8 cellular contexts compared by ENCODE assay signal in the genomic region with DNA sequence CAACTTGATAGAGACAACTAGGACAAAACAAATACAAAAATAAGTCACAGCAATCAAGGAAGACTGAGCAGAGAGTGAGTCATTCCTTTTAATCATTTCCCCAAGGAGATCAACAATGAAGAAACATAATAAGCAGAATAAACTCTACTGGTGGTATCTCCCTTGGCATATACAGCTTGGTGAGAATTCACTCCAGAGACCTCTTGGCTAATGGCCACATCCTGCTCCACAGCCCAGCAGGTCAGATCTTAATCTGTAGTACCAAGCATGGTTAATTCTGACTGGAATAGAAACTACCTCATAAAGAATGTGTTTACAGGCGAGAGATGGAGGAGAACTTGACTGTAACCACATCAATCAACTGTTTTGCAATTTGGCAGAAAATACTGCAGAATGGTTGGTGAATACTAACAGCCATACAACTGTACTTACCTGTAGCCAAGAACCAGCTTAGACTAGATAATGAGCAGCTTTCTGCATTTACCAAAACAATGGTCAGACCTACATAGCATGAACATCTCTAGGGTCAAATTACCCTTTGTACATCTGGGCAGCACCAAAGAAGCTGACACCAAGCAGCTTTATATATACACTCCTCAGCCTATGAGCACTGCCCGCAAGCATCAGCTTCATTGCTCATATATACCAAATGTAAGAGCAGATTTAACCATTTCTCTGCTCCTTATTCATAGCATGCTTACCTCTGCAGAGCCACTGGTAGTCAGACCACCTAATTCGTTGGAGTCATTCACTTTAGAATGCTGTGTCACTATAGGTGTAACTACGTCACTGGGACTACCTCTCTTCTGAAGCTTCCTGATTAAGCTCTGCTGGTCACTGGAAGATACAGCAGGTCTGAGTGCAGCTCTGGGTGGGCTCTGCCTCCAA. TPM values are rescaled to one million over a fixed set of nuclear protein-coding genes. Genes with fewer than 3 reads are reported as not detected.
DNase-seq lines count a peak whose midpoint lies in the region; ATAC-seq and TF ChIP-seq lines count a peak whose summit lies in the region.

No MANE protein-coding gene starts in this region.

- H3K4me1 Mint-ChIP-seq in CD4-positive, alpha-beta T cell (ENCODE audit: low read depth), result peaks cover 82% of the 10 kb centered on the region

- POLR2A ChIA-PET in CD4-positive, alpha-beta T cell (lab: Charles Lee), result interaction anchor here (0.7 to 3.4 kb wide), 22 partner anchors 10 to 313 kb away, joined by 3 to 38 read pairs (median 5); partner anchors contain the start of genes KIAA0319L, NCDN and SFPQ

- CTCF ChIA-PET in CD4-positive, alpha-beta T cell (lab: Charles Lee), result interaction anchor here (0.8 to 2.5 kb wide), 5 partner anchors 9 to 55 kb away, joined by 3 to 12 read pairs (median 5); no protein-coding TSS in a partner anchor

- no peaks in the 10 kb centered on the region for H3K36me3 ChIP-seq in thoracic aorta

- H3K27me3 ChIP-seq in CD4-positive, alpha-beta T cell (ENCODE audit: control insufficient read depth, insufficient read depth, low read length), result no peaks in the 10 kb centered on the region
- no peaks in the 10 kb centered on the region for H3K27me3 ChIP-seq in thoracic aorta (replicated peaks; ENCODE audit: insufficient read depth)

- peak; percentile 77 for ATAC-seq in CD4-positive, alpha-beta T cell (ENCODE audit: poor library complexity)
- ATAC-seq in GM19395 (IDR thresholded peaks at IDR 0.05; ENCODE audit: unreplicated experiment), result peak; percentile 72
- ATAC-seq in thoracic aorta (ENCODE audit: insufficient number of reproducible peaks, low FRiP score, low read depth), result peak; percentile 36
- ATAC-seq in HG03457 (IDR thresholded peaks at IDR 0.05; ENCODE audit: unreplicated experiment), result no peak

- H3K27ac Mint-ChIP-seq in CD4-positive, alpha-beta T cell, result peak overlapping the region; percentile 88

- no peaks in the 10 kb centered on the region for H3K27me3 Mint-ChIP-seq in CD4-positive, alpha-beta T cell

- intact Hi-C loops in CD4-positive, alpha-beta T cell (cut with DNase I, micrococcal nuclease), result loop anchor here (2.0 to 5.0 kb wide), 3 partner anchors 51 to 55 kb away; partner anchors contain the start of genes KIAA0319L (in 1 of the 2) and NCDN (in 1 of the 2)
- intact Hi-C loops in head of caudate nucleus (cut with DNase I), result no loop called here

- H3K9me3 Mint-ChIP-seq in CD4-positive, alpha-beta T cell, result no peaks in the 10 kb centered on the region

- H3K27ac ChIP-seq in CD4-positive, alpha-beta T cell (ENCODE audit: low read depth, low read length), result peak overlapping the region; percentile 72
- H3K27ac ChIP-seq in thoracic aorta, result no peak overlapping the region

- DNase-seq in CD4-positive, alpha-beta T cell, result peak; percentile 26 to 52 (median 34)
- DNase-seq in NCI-H2029 (lab: John Stamatoyannopoulos, UW) (peak; percentile 84), glomerular visceral epithelial cell (ENCODE audit: extremely low spot score) (peak; percentile 51), thoracic aorta (ENCODE audit: low spot score) (no peak), head of caudate nucleus (no peak)
- DNase-seq in activated T-cell treated with anti-CD3 and anti-CD28 coated beads, Interleukin-2, amount 50 U/mL, for 48 hours, result peak; percentile 41 to 59

- no peaks in the 10 kb centered on the region for H3K9me3 ChIP-seq in CD4-positive, alpha-beta T cell (ENCODE audit: control insufficient read depth, low read length)
- H3K9me3 ChIP-seq in thoracic aorta, result no peaks in the 10 kb centered on the region

- peaks cover 3% of the 10 kb centered on the region for H3K36me3 Mint-ChIP-seq in CD4-positive, alpha-beta T cell (ENCODE audit: low read depth)

- H3K4me3 ChIP-seq in thoracic aorta, result no peak overlapping the region

- H3K4me1 ChIP-seq in thoracic aorta (ENCODE audit: control insufficient read depth in 1 of 2, low read depth in 2 of 2), result peaks cover 6 to 30% of the 10 kb centered on the region in 2 donors

- TF ChIP-seq CTCF in CD4-positive, alpha-beta T cell (IDR thresholded peaks at IDR 0.05), result no peak
- TF ChIP-seq CTCF in thoracic aorta (IDR thresholded peaks at IDR 0.05), result no peak

- peak overlapping the region; percentile 62 for H3K4me3 Mint-ChIP-seq in CD4-positive, alpha-beta T cell

RNA-seq across cellular contexts. Expression of gene KIAA0319L, which starts 51.0 kb away (rescaled TPM):
- total RNA-seq in CD4-positive, alpha-beta T cell, result 10 to 100 TPM; 50.9 to 53.3 TPM
- 10 to 100 TPM; 62.4 to 62.6 TPM for total RNA-seq in thoracic aorta

RNA-seq across cellular contexts. Expression of gene NCDN, which starts 51.4 kb away (rescaled TPM):
- total RNA-seq in CD4-positive, alpha-beta T cell, result 10 to 100 TPM; 12.8 to 14.2 TPM
- 10 to 100 TPM; 21.0 to 39.0 TPM for total RNA-seq in thoracic aorta

Comparison
In these comparisons a context has a peak if more than half of its experiments do, and no peak if none do; other contexts are left out.
1. DNase-seq: peak in CD4-positive, alpha-beta T cell (10 of 10), NCI-H2029 (single experiment), activated T-cell treated with anti-CD3 and anti-CD28 coated beads, Interleukin-2, amount 50 U/mL, for 48 hours (2 of 2) and glomerular visceral epithelial cell (single experiment); none in thoracic aorta (single experiment) and head of caudate nucleus (0 of 42).